Comparison of ENCODE assay signal across 24 cellular contexts in genomic region chr18:78688249-78688648, GRCh38.
DNase-seq lines count a peak whose midpoint lies in the region; ATAC-seq, FAIRE-seq and TF ChIP-seq lines count a peak whose summit lies in the region.
"Had no signal": no experiment of that assay in that cellular context is flagged by ENCODE, and none has a peak within 500 bp of the region (broad histone marks: within the 10 kb centered on the region; RNA-seq: fewer than 3 reads in every experiment).

No MANE protein-coding gene starts in this region.

- H3K27ac ChIP-seq in H9 (ENCODE audit: insufficient read length, low read depth, low read length) = no peak overlapping the region
- H3K27ac ChIP-seq in neuronal stem cell (replicated peaks; ENCODE audit: low read length) = no peak overlapping the region
- no peak overlapping the region for H3K27ac ChIP-seq in small intestine (ENCODE audit: low read depth in 1 of 2, low read length in 1 of 2)
- no peak overlapping the region for H3K27ac ChIP-seq in naive thymus-derived CD4-positive, alpha-beta T cell (ENCODE audit: low read depth, low read length)
- H3K27ac ChIP-seq: A549; BLaER1 treated with 17β-estradiol and CSF1 and Interleukin-3, amounts not matched to agents 10 nM and 100 nM had no signal

- H3K4me3 Mint-ChIP-seq in H9 = no peak overlapping the region
- H3K4me3 Mint-ChIP-seq in naive thymus-derived CD4-positive, alpha-beta T cell = no peak overlapping the region
- H3K4me3 Mint-ChIP-seq: CD14-positive monocyte; CD4-positive, alpha-beta T cell; CD8-positive, alpha-beta memory T cell; GM23338 had no signal

- intact Hi-C loops in naive thymus-derived CD4-positive, alpha-beta T cell (cut with micrococcal nuclease) = no loop called here

- H3K18ac ChIP-seq in H9 (ENCODE audit: insufficient read length, low read depth, low read length) = no peak overlapping the region
- no peak overlapping the region for H3K18ac ChIP-seq in neuronal stem cell (ENCODE audit: low read length)

- H3K4me1 ChIP-seq in H9 (ENCODE audit: insufficient read depth, low read length) = no peaks in the 10 kb centered on the region
- H3K4me1 ChIP-seq in neuronal stem cell (ENCODE audit: control insufficient read depth in 2 of 2, insufficient read depth in 1 of 2, low read depth in 1 of 2, low read length in 2 of 2) = no peaks in the 10 kb centered on the region
- H3K4me1 ChIP-seq in small intestine (ENCODE audit: control insufficient read depth in 2 of 2, insufficient read depth in 1 of 2, low read depth in 1 of 2, low read length in 1 of 2) = no peaks in the 10 kb centered on the region
- H3K4me1 ChIP-seq in naive thymus-derived CD4-positive, alpha-beta T cell (ENCODE audit: control insufficient read depth in 2 of 2, insufficient read depth in 2 of 2, low read length in 2 of 2) = no peaks in the 10 kb centered on the region
- H3K4me1 ChIP-seq: A549, BE2C had no signal

- H4K20me1 ChIP-seq in H9 (ENCODE audit: control insufficient read depth, insufficient read depth, insufficient read length) = no peaks in the 10 kb centered on the region
- H4K20me1 ChIP-seq: BLaER1 treated with 17β-estradiol and CSF1 and Interleukin-3, amounts not matched to agents 10 nM and 100 nM had no signal

- H3K23me2 ChIP-seq in H9 (ENCODE audit: insufficient read length, low read depth, low read length, poor library complexity, severe bottlenecking) = no peaks in the 10 kb centered on the region

- POLR2A ChIA-PET in naive thymus-derived CD4-positive, alpha-beta T cell (lab: Charles Lee) = no interaction called here

- H3K79me2 ChIP-seq in H9 (ENCODE audit: insufficient read depth, low read length) = no peaks in the 10 kb centered on the region

- H3K79me1 ChIP-seq in H9 (ENCODE audit: insufficient read depth, low read depth, low read length, poor library complexity, severe bottlenecking) = no peaks in the 10 kb centered on the region
- H3K79me1 ChIP-seq in neuronal stem cell (ENCODE audit: low read depth, low read length) = no peaks in the 10 kb centered on the region

- no peak overlapping the region for H3K4ac ChIP-seq in H9 (ENCODE audit: low read depth, low read length)
- no peak overlapping the region for H3K4ac ChIP-seq in neuronal stem cell (ENCODE audit: low read length)

- H3K14ac ChIP-seq in H9 (ENCODE audit: insufficient read depth, low read length) (no peak overlapping the region), neuronal stem cell (ENCODE audit: low read length) (no peak overlapping the region)

- no peak overlapping the region for H2BK12ac ChIP-seq in H9 (ENCODE audit: insufficient read length, low read depth, low read length)
- H2BK12ac ChIP-seq in neuronal stem cell (ENCODE audit: low read length) = no peak overlapping the region

- H3T11ph ChIP-seq in H9 (ENCODE audit: low read length) = no peak overlapping the region

- no peak overlapping the region for H2BK120ac ChIP-seq in H9 (ENCODE audit: low read depth, low read length, poor library complexity, severe bottlenecking)
- H2BK120ac ChIP-seq in neuronal stem cell (ENCODE audit: low read depth, low read length) = no peak overlapping the region

- no peaks in the 10 kb centered on the region for H3K27me3 ChIP-seq in H9 (ENCODE audit: insufficient read depth, low read length)
- H3K27me3 ChIP-seq in neuronal stem cell (ENCODE audit: control insufficient read depth in 3 of 3, insufficient read depth in 3 of 3, low read depth in 1 of 3, low read length in 3 of 3) = no peaks in the 10 kb centered on the region
- H3K27me3 ChIP-seq in small intestine (ENCODE audit: control insufficient read depth in 2 of 2, insufficient read depth in 2 of 2, low read length in 2 of 2) = no peaks in the 10 kb centered on the region
- H3K27me3 ChIP-seq in naive thymus-derived CD4-positive, alpha-beta T cell (ENCODE audit: control insufficient read depth in 2 of 2, insufficient read depth in 2 of 2, low read length in 2 of 2) = no peaks in the 10 kb centered on the region
- H3K27me3 ChIP-seq in H7 (ENCODE audit: control insufficient read depth, insufficient read depth, low read length) = no peaks in the 10 kb centered on the region
- H3K27me3 ChIP-seq: BE2C; BLaER1 treated with 17β-estradiol and CSF1 and Interleukin-3, amounts not matched to agents 10 nM and 100 nM had no signal

- H3K27ac Mint-ChIP-seq in H9 = peak overlapping the region in 2 of 3 experiments; percentile 18 to 77; a peak in 2 of 7 replicates
- H3K27ac Mint-ChIP-seq in naive thymus-derived CD4-positive, alpha-beta T cell = no peak overlapping the region
- H3K27ac Mint-ChIP-seq: CD14-positive monocyte; CD4-positive, alpha-beta T cell; CD8-positive, alpha-beta memory T cell; GM23338 had no signal

- no peaks in the 10 kb centered on the region; a peak in 1 of 5 replicates for H3K9me3 Mint-ChIP-seq in H9
- H3K9me3 Mint-ChIP-seq in naive thymus-derived CD4-positive, alpha-beta T cell = no peaks in the 10 kb centered on the region
- H3K9me3 Mint-ChIP-seq: CD4-positive, alpha-beta T cell; CD8-positive, alpha-beta memory T cell had no signal

- H4K8ac ChIP-seq in H9 (replicated peaks; ENCODE audit: insufficient read length, low read depth, low read length) = no peak overlapping the region
- no peak overlapping the region for H4K8ac ChIP-seq in neuronal stem cell (ENCODE audit: low read depth, low read length)

- H3K4me3 ChIP-seq in neuronal stem cell (ENCODE audit: low read length in 2 of 2) (no peak overlapping the region), small intestine (ENCODE audit: low read depth in 1 of 2, low read length in 2 of 2) (no peak overlapping the region), H7 (ENCODE audit: insufficient read depth, low read depth, low read length) (no peak overlapping the region)
- no peak overlapping the region for H3K4me3 ChIP-seq in naive thymus-derived CD4-positive, alpha-beta T cell (ENCODE audit: low read length)
- H3K4me3 ChIP-seq: A549; BLaER1 treated with 17β-estradiol and CSF1 and Interleukin-3, amounts not matched to agents 10 nM and 100 nM; GM23338 had no signal

- TF ChIP-seq CTCF in H9 (conservative IDR thresholded peaks at IDR 0.05) = no peak

- FAIRE-seq in small intestine (lab: Jason Lieb, UNC) = no peak
- FAIRE-seq: A549, D721Med, GM12891, GM18507 had no signal

- no peak overlapping the region for H3K9ac ChIP-seq in H9 (ENCODE audit: extremely low read depth, insufficient read length, low read length)
- no peak overlapping the region for H3K9ac ChIP-seq in neuronal stem cell (ENCODE audit: low read depth, low read length, poor library complexity)
- H3K9ac ChIP-seq: BLaER1 treated with 17β-estradiol and CSF1 and Interleukin-3, amounts not matched to agents 10 nM and 100 nM had no signal

- WGBS in H9 (ENCODE audit: extremely low coverage, insufficient read length, low lambda C conversion rate) = no CpG with 5 or more reads among the region's 12 CpGs
- no CpG with 5 or more reads among the region's 12 CpGs for WGBS in neuronal stem cell (ENCODE audit: extremely low coverage in 2 of 2, insufficient read length in 2 of 2, insufficient replicate concordance in 1 of 2), 2 donors
- WGBS in small intestine, 3 donors = 69 to 77% (median 73%) methylated on average over 11 to 12 of the region's 12 CpGs

- CTCF ChIA-PET in naive thymus-derived CD4-positive, alpha-beta T cell (lab: Charles Lee) = no interaction called here

- H3K36me3 Mint-ChIP-seq in H9 (ENCODE audit: insufficient read depth in 1 of 3, low read depth in 3 of 3) = no peaks in the 10 kb centered on the region
- H3K36me3 Mint-ChIP-seq in naive thymus-derived CD4-positive, alpha-beta T cell = no peaks in the 10 kb centered on the region
- H3K36me3 Mint-ChIP-seq: CD14-positive monocyte; CD8-positive, alpha-beta memory T cell had no signal

- no peak overlapping the region for H2BK5ac ChIP-seq in H9 (ENCODE audit: insufficient read length, low read length)
- no peak overlapping the region for H2BK5ac ChIP-seq in neuronal stem cell (ENCODE audit: low read length)

- DNase-seq in H9 (no peak), NCI-H146 treated with DMSO at 0.1 percent for 48 hours (lab: John Stamatoyannopoulos, UW; ENCODE audit: unreplicated experiment) (peak; percentile 33), neuronal stem cell (ENCODE audit: low spot score) (no peak), small intestine (peak; percentile 2), H7 (no peak)
- no peak for DNase-seq in naive thymus-derived CD4-positive, alpha-beta T cell
- DNase-seq: 8988T; ACHN; AML-193; BE2C; CD4-positive, alpha-beta T cell; CD8-positive, alpha-beta memory T cell; DMS53; DMS79 treated with DMSO at 0.1 percent for 48 hours; GF-D8; HCEC 1CT had no signal

- H2BK15ac ChIP-seq in H9 (ENCODE audit: low read depth, low read length) = no peak overlapping the region
- H2BK15ac ChIP-seq in neuronal stem cell (ENCODE audit: low read length) = no peak overlapping the region

- H3K27me3 Mint-ChIP-seq in H9 (ENCODE audit: low read depth) = peaks cover 4% of the 10 kb centered on the region
- peaks cover 0 to 4% (median 0%) of the 10 kb centered on the region in 5 donors for H3K27me3 Mint-ChIP-seq in naive thymus-derived CD4-positive, alpha-beta T cell
- H3K27me3 Mint-ChIP-seq: CD4-positive, alpha-beta T cell had no signal

- H2AK5ac ChIP-seq in H9 (ENCODE audit: insufficient read length, low read length) (no peak overlapping the region), neuronal stem cell (ENCODE audit: low read depth, low read length) (peak overlapping the region; percentile 22)

- H3K4me1 Mint-ChIP-seq in H9 = no peaks in the 10 kb centered on the region
- peaks cover 0 to 4% (median 0%) of the 10 kb centered on the region in 7 donors for H3K4me1 Mint-ChIP-seq in naive thymus-derived CD4-positive, alpha-beta T cell
- H3K4me1 Mint-ChIP-seq: CD14-positive monocyte; CD8-positive, alpha-beta memory T cell; GM23338 had no signal

- ATAC-seq in esophagus mucosa = no peak
- ATAC-seq in naive thymus-derived CD4-positive, alpha-beta T cell = no peak
- ATAC-seq: A549, GM23338 had no signal

- H3K56ac ChIP-seq in H9 (ENCODE audit: insufficient read length, low read depth, low read length) = no peak overlapping the region

- H3K36me3 ChIP-seq in neuronal stem cell (replicated peaks in 1 of 2; ENCODE audit: control insufficient read depth in 2 of 2, insufficient read depth in 2 of 2, low read length in 2 of 2) (no peaks in the 10 kb centered on the region), small intestine (ENCODE audit: control insufficient read depth in 2 of 2, insufficient read depth in 2 of 2, low read length in 2 of 2) (no peaks in the 10 kb centered on the region), H7 (replicated peaks; ENCODE audit: control insufficient read depth, insufficient read depth, low read length) (no peaks in the 10 kb centered on the region)
- H3K36me3 ChIP-seq in naive thymus-derived CD4-positive, alpha-beta T cell (ENCODE audit: control insufficient read depth in 2 of 3, insufficient read depth in 3 of 3, low read length in 3 of 3) = no peaks in the 10 kb centered on the region
- H3K36me3 ChIP-seq: BE2C; BLaER1 treated with 17β-estradiol and CSF1 and Interleukin-3, amounts not matched to agents 10 nM and 100 nM had no signal

- H4K91ac ChIP-seq in H9 (ENCODE audit: insufficient read length, low read depth, low read length) = no peak overlapping the region
- no peak overlapping the region for H4K91ac ChIP-seq in neuronal stem cell (ENCODE audit: low read depth, low read length, poor library complexity)

- H3K23ac ChIP-seq in H9 (ENCODE audit: insufficient read length, low read depth, low read length) (no peak overlapping the region), neuronal stem cell (ENCODE audit: low read depth, low read length, poor library complexity) (peak overlapping the region; percentile 25)

- H4K5ac ChIP-seq in H9 (ENCODE audit: insufficient read length, low read depth, low read length) = no peak overlapping the region

- no peak overlapping the region for H2BK20ac ChIP-seq in H9 (ENCODE audit: low read depth, low read length, poor library complexity, severe bottlenecking)

- H2AFZ ChIP-seq in H9 (ENCODE audit: low read length) (no peak overlapping the region), neuronal stem cell (ENCODE audit: low read length) (no peak overlapping the region)
- H2AFZ ChIP-seq: GM23338 had no signal

- H3K4me2 ChIP-seq in H9 (ENCODE audit: insufficient read depth, insufficient read length, low read length) (no peak overlapping the region), neuronal stem cell (ENCODE audit: insufficient read depth, low read length, poor library complexity, severe bottlenecking) (no peak overlapping the region)
- H3K4me2 ChIP-seq: A549; BLaER1 treated with 17β-estradiol and CSF1 and Interleukin-3, amounts not matched to agents 10 nM and 100 nM; GM23338 had no signal

- no peaks in the 10 kb centered on the region for H3K9me3 ChIP-seq in H9 (ENCODE audit: control insufficient read depth, low read depth, low read length)
- no peaks in the 10 kb centered on the region for H3K9me3 ChIP-seq in neuronal stem cell (replicated peaks in 1 of 2; ENCODE audit: control insufficient read depth in 2 of 2, insufficient read depth in 1 of 2, low read depth in 1 of 2, low read length in 2 of 2)
- H3K9me3 ChIP-seq in small intestine (ENCODE audit: control insufficient read depth, low read depth) = no peaks in the 10 kb centered on the region
- no peaks in the 10 kb centered on the region for H3K9me3 ChIP-seq in naive thymus-derived CD4-positive, alpha-beta T cell (ENCODE audit: control insufficient read depth in 2 of 3, low read length in 3 of 3)
- H3K9me3 ChIP-seq: A549; BE2C; BLaER1 treated with 17β-estradiol and CSF1 and Interleukin-3, amounts not matched to agents 10 nM and 100 nM had no signal

Comparison
In these comparisons a context has a peak if more than half of its experiments do, and no peak if none do; other contexts are left out.
1. DNase-seq: peak in NCI-H146 treated with DMSO at 0.1 percent for 48 hours (single experiment) and small intestine (single experiment); none in H9 (single experiment), neuronal stem cell (single experiment), naive thymus-derived CD4-positive, alpha-beta T cell (0 of 9) and H7 (single experiment).
2. H3K27ac Mint-ChIP-seq: peak in H9 (2 of 3); none in naive thymus-derived CD4-positive, alpha-beta T cell (0 of 9).